ENCODE assay signal across 29 cellular contexts in the genomic region with DNA sequence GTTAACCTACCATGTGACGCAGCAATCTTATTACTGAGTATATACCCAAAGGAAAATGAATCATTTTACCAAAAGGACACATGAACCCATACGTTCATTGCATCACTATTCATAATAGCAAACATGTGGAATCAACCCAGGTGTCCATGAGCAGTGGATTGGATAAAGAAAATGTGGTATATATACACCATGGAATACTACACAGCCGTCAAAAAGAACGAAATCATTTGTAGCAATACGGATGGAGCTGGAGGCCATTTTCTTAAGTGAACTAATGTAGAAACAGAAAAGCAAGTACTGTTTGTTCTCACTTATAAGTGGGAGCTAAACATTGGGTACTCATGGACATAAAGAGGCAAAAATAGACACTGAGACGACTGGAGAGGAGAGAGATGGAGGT. TPM values are rescaled to one million over a fixed set of nuclear protein-coding genes. Genes with fewer than 3 reads are reported as not detected.
"Had no signal": no experiment of that assay in that cellular context is flagged by ENCODE, and none has a peak within 500 bp of the region (broad histone marks: within the 10 kb centered on the region; RNA-seq: fewer than 3 reads in every experiment).

No MANE protein-coding gene starts in this region.

- FAIRE-seq: TTC549 had no signal

- H3K36me3 ChIP-seq: brain microvascular endothelial cell, cardiac muscle cell had no signal

- H3K27me3 ChIP-seq: brain microvascular endothelial cell, cardiac muscle cell had no signal

- H3K4me3 ChIP-seq: cardiac muscle cell had no signal

- H3K27ac ChIP-seq: brain microvascular endothelial cell, cardiac muscle cell had no signal

- DNase-seq: activated B cell treated with CpG ODN at 0.5 μM for 24 hours; activated CD4-positive, alpha-beta memory T cell treated with anti-CD3 and anti-CD28 coated beads for 36 hours; activated CD4-positive, alpha-beta T cell treated with anti-CD3 and anti-CD28 coated beads for 4 hours; activated CD4-positive, alpha-beta T cell treated with anti-CD3 and anti-CD28 coated beads, Interleukin-2, amount 50 U/mL, for 1 hour; activated CD4-positive, CD25-positive, alpha-beta regulatory T cell treated with anti-CD3 and anti-CD28 coated beads, Interleukin-2, amount 50 U/mL, for 72 hours; activated CD8-positive, alpha-beta memory T cell treated with anti-CD3 and anti-CD28 coated beads, Interleukin-2, amount 50 U/mL, for 4 hours; activated gamma-delta T cell treated with Interleukin-2 at 50 U/mL for 16 hours; activated naive CD4-positive, alpha-beta T cell treated with anti-CD3 and anti-CD28 coated beads for 36 hours; activated naive CD8-positive, alpha-beta T cell treated with anti-CD3 and anti-CD28 coated beads, Interleukin-2, amount 50 U/mL, for 24 hours; activated T-cell treated with anti-CD3 and anti-CD28 coated beads for 4 hours; activated T-cell treated with anti-CD3 and anti-CD28 coated beads, Interleukin-2, amount 50 U/mL, for 4 hours; amniotic stem cell; aorta; brain microvascular endothelial cell; Karpas-422; NCI-H1105; NCI-H1417 treated with DMSO at 0.1 percent for 48 hours; NCI-H1694; NCI-H1930; NCI-H2081 treated with DMSO at 0.1 percent for 48 hours; NCI-H510A; NCI-H526; NCI-H748 treated with DMSO at 0.1 percent for 48 hours; NK-92 treated with Interleukin-12 subunit alpha and Interleukin-12 subunit beta, amount 100 ng/mL, for 24 hours; Right ventricle myocardium superior had no signal

- ATAC-seq: activated naive CD8-positive, alpha-beta T cell treated with anti-CD3 and anti-CD28 coated beads, Interleukin-2, amount 50 U/mL, for 24 hours; activated T-cell treated with anti-CD3 and anti-CD28 coated beads, Interleukin-2, amount 50 U/mL, for 4 hours had no signal

RNA-seq across cellular contexts. Expression of a gene that starts 55.2 kb away (rescaled TPM):
- total RNA-seq: activated B cell treated with CpG ODN at 0.5 μM for 24 hours; activated T-cell treated with anti-CD3 and anti-CD28 coated beads, Interleukin-2, amount 50 U/mL, for 4 hours; activated T-helper 1 cell treated with anti-CD3 and anti-CD28 coated beads, Interleukin-12 subunit alpha, Interleukin-12 subunit beta, Interleukin-2, Interleukin-4 antibody, amounts not matched to agents 30 ng/mL and 10 ng/mL and 1 ng/mL, durations not matched to agents 14 hours and 24 hours and 36 hours; MCF 10A had no signal
